Comparison of ENCODE assay signal across 13 cellular contexts in genomic region chr10:132429281-132430230, GRCh38. TPM values are rescaled to one million over a fixed set of nuclear protein-coding genes. Genes with fewer than 3 reads are reported as not detected.
A peak's percentile ranks its signal among the peaks of the same experiment; 100 is the strongest.
DNase-seq lines count a peak whose midpoint lies in the region; ATAC-seq and TF ChIP-seq lines count a peak whose summit lies in the region.
"Had no signal": no experiment of that assay in that cellular context is flagged by ENCODE, and none has a peak within 500 bp of the region (broad histone marks: within the 10 kb centered on the region; RNA-seq: fewer than 3 reads in every experiment).

No MANE protein-coding gene starts in this region.

- H3K4me3 Mint-ChIP-seq in chondrocyte (ENCODE audit: unreplicated experiment) (no peak overlapping the region), osteocyte (ENCODE audit: unreplicated experiment) (no peak overlapping the region)

- H3K27me3 Mint-ChIP-seq in chondrocyte (ENCODE audit: low read depth) (no peaks in the 10 kb centered on the region), osteocyte (ENCODE audit: unreplicated experiment) (no peaks in the 10 kb centered on the region)
- H3K27me3 Mint-ChIP-seq: progenitor cell of endocrine pancreas had no signal

- DNase-seq in DMS53 (lab: John Stamatoyannopoulos, UW) = peak; percentile 51
- DNase-seq in DMS53 treated with DMSO at 0.1 percent for 48 hours (lab: John Stamatoyannopoulos, UW; ENCODE audit: unreplicated experiment) = no peak
- DNase-seq in NCI-H1105 treated with DMSO at 0.1 percent for 48 hours (lab: John Stamatoyannopoulos, UW) = peak; percentile 71
- peak in 42 of 61 donors; percentile 24 to 93 (median 62) for DNase-seq in caudate nucleus (lab: John Stamatoyannopoulos, UW)
- peak; percentile 52 for DNase-seq in occipital lobe (lab: John Stamatoyannopoulos, UW)
- DNase-seq in chondrocyte (ENCODE audit: low spot score) = no peak
- no peak for DNase-seq in osteocyte (ENCODE audit: extremely low spot score, unreplicated experiment)
- DNase-seq: 8988T, left ventricle myocardium superior, T-helper 2 cell had no signal

- peak overlapping the region; percentile 87 for H3K27ac ChIP-seq in caudate nucleus (ENCODE audit: low read depth, low read length)
- H3K27ac ChIP-seq: gastroesophageal sphincter had no signal

- no peaks in the 10 kb centered on the region for H3K36me3 Mint-ChIP-seq in chondrocyte (ENCODE audit: low read depth)
- no peaks in the 10 kb centered on the region for H3K36me3 Mint-ChIP-seq in osteocyte (ENCODE audit: unreplicated experiment)

- TF ChIP-seq CTCF in chondrocyte (IDR thresholded peaks at IDR 0.05) = no peak
- no peak for TF ChIP-seq CTCF in osteocyte (IDR thresholded peaks at IDR 0.05)

- H3K27ac Mint-ChIP-seq in chondrocyte (ENCODE audit: unreplicated experiment) (no peak overlapping the region), osteocyte (ENCODE audit: unreplicated experiment) (no peak overlapping the region)
- H3K27ac Mint-ChIP-seq: progenitor cell of endocrine pancreas had no signal

- ATAC-seq in GM18511 (IDR thresholded peaks at IDR 0.05; ENCODE audit: unreplicated experiment) = no peak
- ATAC-seq: gastroesophageal sphincter, left ventricle myocardium superior had no signal

- H3K4me1 Mint-ChIP-seq in chondrocyte (ENCODE audit: low read depth) = no peaks in the 10 kb centered on the region
- peaks cover 8% of the 10 kb centered on the region for H3K4me1 Mint-ChIP-seq in osteocyte (ENCODE audit: unreplicated experiment)

- H3K9me3 Mint-ChIP-seq in chondrocyte (ENCODE audit: low read depth) (no peaks in the 10 kb centered on the region), osteocyte (ENCODE audit: unreplicated experiment) (no peaks in the 10 kb centered on the region)

RNA-seq across cellular contexts. Expression of gene PWWP2B, which starts 32.6 kb away (rescaled TPM):
- total RNA-seq in occipital lobe (5.6 TPM), chondrocyte (9.9 to 13.9 TPM (median 13.2 TPM) in 3 replicates), osteocyte (12.9 and 14.6 TPM in 2 replicates)

Comparison
In these comparisons a context has a peak if more than half of its experiments do, and no peak if none do; other contexts are left out.
1. DNase-seq: peak in DMS53 (single experiment), NCI-H1105 treated with DMSO at 0.1 percent for 48 hours (single experiment), caudate nucleus (42 of 61) and occipital lobe (single experiment); none in DMS53 treated with DMSO at 0.1 percent for 48 hours (single experiment), chondrocyte (single experiment) and osteocyte (single experiment).